ENCODE assay signal across 10 cellular contexts in the genomic region with DNA sequence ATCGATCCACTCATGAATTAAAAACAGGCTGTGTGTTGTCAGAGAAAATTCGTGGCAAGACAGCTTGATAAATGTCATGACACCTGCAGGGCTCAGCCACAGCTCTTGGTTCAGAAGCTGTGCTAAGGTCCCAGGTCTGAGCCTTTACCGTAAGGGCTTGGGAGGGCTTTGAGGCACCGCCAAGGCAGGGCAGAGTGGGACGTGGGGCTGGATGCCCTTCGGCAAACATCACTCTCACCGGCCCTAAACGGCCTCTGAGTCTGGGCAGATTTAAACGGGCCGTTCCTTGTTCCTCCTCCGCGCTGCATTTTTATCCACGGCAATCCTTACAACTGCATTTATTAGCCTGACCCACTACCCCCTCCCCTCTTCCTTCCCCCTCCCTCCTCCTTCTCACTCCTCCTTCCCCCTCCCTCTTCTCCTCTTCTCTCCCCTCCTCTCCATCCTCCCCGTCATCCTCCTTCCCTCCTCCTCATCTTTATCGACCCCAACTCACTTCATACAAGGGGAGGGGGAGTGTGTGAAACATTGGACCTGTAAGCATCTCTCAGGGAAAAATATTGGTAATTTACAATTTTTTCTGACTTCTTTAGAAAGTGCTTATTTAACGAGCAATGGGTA. TPM values are rescaled to one million over a fixed set of nuclear protein-coding genes. Genes with fewer than 3 reads are reported as not detected.
DNase-seq lines count a peak whose midpoint lies in the region; ATAC-seq and TF ChIP-seq lines count a peak whose summit lies in the region.
"Had no signal": no experiment of that assay in that cellular context is flagged by ENCODE, and none has a peak within 500 bp of the region (broad histone marks: within the 10 kb centered on the region; RNA-seq: fewer than 3 reads in every experiment).

No MANE protein-coding gene starts in this region.

- no peak for TF ChIP-seq CTCF in left lung (IDR thresholded peaks at IDR 0.05)
- TF ChIP-seq CTCF in transverse colon (IDR thresholded peaks at IDR 0.05), result no peak
- TF ChIP-seq CTCF in Caco-2 (IDR thresholded peaks at IDR 0.05; ENCODE audit: insufficient read depth in 1 of 2, low read depth in 1 of 2, low read length in 1 of 2, severe bottlenecking in 1 of 2, unreplicated experiment in 1 of 2), result no peak

- no peak for TF ChIP-seq POLR2A in transverse colon (IDR thresholded peaks at IDR 0.05)

- 59 to 63% methylated on average over 8 to 16 of the region's 16 CpGs for WGBS in transverse colon (ENCODE audit: low coverage in 1 of 2), 2 donors

- H3K27ac Mint-ChIP-seq in activated naive CD4-positive, alpha-beta T cell treated with anti-CD3 and anti-CD28 coated beads, Interleukin-2, amount 50 U/mL, for 72 hours, result peak overlapping the region; percentile 85 to 99
- H3K27ac Mint-ChIP-seq in Caco-2 (ENCODE audit: unreplicated experiment), result no peak overlapping the region

- H3K9me3 ChIP-seq in left lung (no peaks in the 10 kb centered on the region), transverse colon (no peaks in the 10 kb centered on the region), Caco-2 (no peaks in the 10 kb centered on the region)

- no peak for TF ChIP-seq EP300 in transverse colon (IDR thresholded peaks at IDR 0.05; ENCODE audit: low read depth)

- CTCF ChIA-PET in Caco-2 (lab: Charles Lee), result no interaction called here

- H3K4me3 Mint-ChIP-seq in Caco-2 (ENCODE audit: unreplicated experiment), result no peak overlapping the region

- no peaks in the 10 kb centered on the region for H3K27me3 Mint-ChIP-seq in Caco-2 (ENCODE audit: insufficient read depth, unreplicated experiment)

- intact Hi-C loops in left lung (cut with DNase I), result no loop called here
- intact Hi-C loops in transverse colon (cut with DNase I; ENCODE audit: low total_unique reads), result no loop called here
- intact Hi-C loops in Caco-2 (cut with micrococcal nuclease; ENCODE audit: unreplicated experiment), result no loop called here

- H3K27me3 ChIP-seq in left lung (no peaks in the 10 kb centered on the region), transverse colon (no peaks in the 10 kb centered on the region), Caco-2 (replicated peaks; ENCODE audit: control insufficient read depth, insufficient read depth, low read length) (no peaks in the 10 kb centered on the region)

- no peaks in the 10 kb centered on the region for H3K9me3 Mint-ChIP-seq in activated naive CD4-positive, alpha-beta T cell treated with anti-CD3 and anti-CD28 coated beads, Interleukin-2, amount 50 U/mL, for 72 hours
- H3K9me3 Mint-ChIP-seq in Caco-2 (ENCODE audit: unreplicated experiment), result no peaks in the 10 kb centered on the region

- in situ Hi-C loops in transverse colon (cut with MboI; ENCODE audit: low pct_ligation_motif_present in 1 of 4, low pct_unique_long_range_greater_than_20kb in 1 of 4, low sequenced_read_pairs in 3 of 4), result no loop called here

- ATAC-seq in activated naive CD4-positive, alpha-beta T cell treated with anti-CD3 and anti-CD28 coated beads, Interleukin-2, amount 50 U/mL, for 72 hours, result no peak
- ATAC-seq in left lung, result peak; percentile 3

- POLR2A ChIA-PET in Caco-2 (lab: Charles Lee), result no interaction called here

- H3K4me1 Mint-ChIP-seq in Caco-2 (ENCODE audit: low read depth, unreplicated experiment), result peaks cover under 1% of the 10 kb centered on the region

- H3K36me3 Mint-ChIP-seq in activated naive CD4-positive, alpha-beta T cell treated with anti-CD3 and anti-CD28 coated beads, Interleukin-2, amount 50 U/mL, for 72 hours, result peaks cover 13 to 55% of the 10 kb centered on the region in 2 donors
- no peaks in the 10 kb centered on the region for H3K36me3 Mint-ChIP-seq in Caco-2 (ENCODE audit: insufficient read depth, unreplicated experiment)

- H3K4me1 ChIP-seq in left lung (peaks cover 12 to 89% of the 10 kb centered on the region in 2 donors), transverse colon (peaks cover 23 to 74% (median 26%) of the 10 kb centered on the region in 4 donors), Caco-2 (no peaks in the 10 kb centered on the region)

- H3K36me3 ChIP-seq in left lung, result peaks cover 0 to 15% of the 10 kb centered on the region in 2 donors
- H3K36me3 ChIP-seq in transverse colon, result no peaks in the 10 kb centered on the region
- no peaks in the 10 kb centered on the region for H3K36me3 ChIP-seq in Caco-2 (ENCODE audit: control insufficient read depth, insufficient read depth, low read length)

- BruUV-seq in Caco-2 (replicated peaks; lab: Mats Ljungman, UMichigan), result no TSS peak

- H3K4me3 ChIP-seq in left lung (no peak overlapping the region), transverse colon (no peak overlapping the region), Caco-2 (ENCODE audit: low read depth, low read length) (no peak overlapping the region)

- peak; percentile 42 for DNase-seq in activated CD8-positive, alpha-beta memory T cell treated with anti-CD3 and anti-CD28 coated beads, Interleukin-2, amount 50 U/mL, for 48 hours
- no peak for DNase-seq in activated CD8-positive, alpha-beta memory T cell treated with anti-CD3 and anti-CD28 coated beads, Interleukin-2, amount 50 U/mL, for 4 hours
- no peak for DNase-seq in activated naive CD4-positive, alpha-beta T cell treated with anti-CD3 and anti-CD28 coated beads, Interleukin-2, amount 50 U/mL, for 72 hours (ENCODE audit: low spot score in 2 of 2)
- DNase-seq in left lung (no peak), transverse colon (no peak), Caco-2 (no peak), NCI-H526 treated with DMSO at 0.1 percent for 48 hours (lab: John Stamatoyannopoulos, UW) (no peak)
- no peak for DNase-seq in stimulated activated CD8-positive, alpha-beta memory T cell treated with anti-CD3 and anti-CD28 coated beads, Interleukin-4, amount 100 ng/mL, for 48 hours
- DNase-seq: NCI-H774 had no signal

- H3K27ac ChIP-seq in left lung (peak overlapping the region in 1 of 2 donors; percentile 80), transverse colon (peak overlapping the region; percentile 10 to 61 (median 28))
- H3K27ac ChIP-seq: C4-2B had no signal

RNA-seq across cellular contexts. Expression of a gene that starts 33.9 kb away (rescaled TPM):
- total RNA-seq in activated naive CD4-positive, alpha-beta T cell treated with anti-CD3 and anti-CD28 coated beads, Interleukin-2, amount 50 U/mL, for 72 hours, result 10 to 100 TPM; 52.2 to 60.0 TPM
- 10 to 100 TPM; 40.5 to 56.7 TPM for total RNA-seq in left lung
- 10 to 100 TPM; 12.7 to 53.4 (median 41.0) TPM for total RNA-seq in transverse colon
- 7.9 and 11.4 TPM in 2 replicates for total RNA-seq in Caco-2 (2022)
